29 cellular contexts compared by ENCODE assay signal in the genomic region with DNA sequence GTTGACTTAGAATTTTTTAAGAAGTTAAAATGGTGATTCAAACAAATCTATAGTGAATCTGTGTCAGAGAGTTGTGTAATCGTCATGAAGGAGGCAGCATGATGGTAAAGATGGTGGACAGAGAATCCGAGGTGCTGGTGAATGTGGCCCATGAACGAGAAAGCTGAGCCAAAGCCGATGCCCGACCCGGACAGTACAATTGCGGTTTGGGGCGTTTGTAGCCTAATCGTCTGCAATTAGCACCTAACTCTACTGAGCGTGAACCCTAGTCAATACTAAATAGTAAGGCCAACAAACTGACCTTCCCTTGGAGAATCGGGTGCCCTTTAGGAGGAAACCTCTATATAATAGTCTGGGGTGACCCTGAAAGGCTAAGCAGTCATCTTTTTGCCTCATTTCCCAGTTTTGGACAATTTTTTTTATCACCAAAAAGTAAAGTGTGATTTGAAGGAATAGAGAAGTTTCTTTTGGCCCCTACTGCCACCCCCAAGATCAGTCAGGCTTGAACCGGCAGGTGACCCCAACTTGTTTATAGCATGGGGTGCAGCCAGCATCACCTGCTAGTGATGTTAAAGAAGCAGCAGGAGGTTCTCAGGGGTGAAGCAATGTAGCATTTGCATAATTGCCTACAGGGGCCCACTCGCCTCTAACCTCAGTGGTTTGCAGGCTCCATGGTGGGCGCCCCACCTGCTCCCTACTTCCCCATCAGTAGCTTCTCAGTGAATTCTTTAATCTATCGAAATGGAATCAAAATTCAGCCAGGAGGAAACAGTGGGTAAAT. TPM values are rescaled to one million over a fixed set of nuclear protein-coding genes. Genes with fewer than 3 reads are reported as not detected.
DNase-seq lines count a peak whose midpoint lies in the region; ATAC-seq, FAIRE-seq and TF ChIP-seq lines count a peak whose summit lies in the region.
"Had no signal": no experiment of that assay in that cellular context is flagged by ENCODE, and none has a peak within 500 bp of the region (broad histone marks: within the 10 kb centered on the region; RNA-seq: fewer than 3 reads in every experiment).

No MANE protein-coding gene starts in this region.

- peaks cover 0 to 41% (median 22%) of the 10 kb centered on the region in 4 donors for H3K4me1 ChIP-seq in Peyer's patch
- H3K4me1 ChIP-seq: BE2C, prostate gland, thyroid gland had no signal

- H3K4me3 Mint-ChIP-seq in stimulated activated naive CD8-positive, alpha-beta T cell treated with anti-CD3 and anti-CD28 coated beads, Interleukin-15, Interleukin-2, amounts not matched to agents 100 ng/mL and 50 ng/mL, for 24 hours = peak overlapping the region; percentile 39
- H3K4me3 Mint-ChIP-seq in stimulated activated naive CD8-positive, alpha-beta T cell treated with anti-CD3 and anti-CD28 coated beads, Interleukin-15, amount 100 ng/mL, for 72 hours = no peak overlapping the region
- peak overlapping the region; percentile 75 for H3K4me3 Mint-ChIP-seq in memory B cell
- H3K4me3 Mint-ChIP-seq: activated CD4-positive, alpha-beta T cell treated with anti-CD3 and anti-CD28 coated beads, Interleukin-2, amount 10 ng/mL, durations not matched to agents 24 days and 14 days; HFFc6 had no signal

- ATAC-seq in stimulated activated naive CD8-positive, alpha-beta T cell treated with anti-CD3 and anti-CD28 coated beads, Interleukin-15, amount 100 ng/mL, for 72 hours = no peak
- ATAC-seq in memory B cell (ENCODE audit: low read depth) = peak; percentile 74
- ATAC-seq: heart right ventricle; Right ventricle myocardium inferior; stimulated activated naive CD8-positive, alpha-beta T cell treated with anti-CD3 and anti-CD28 coated beads, Interleukin-15, Interleukin-2, amounts not matched to agents 100 U/mL and 50 U/mL, for 24 hours had no signal

- no peak overlapping the region for H3K4me3 ChIP-seq in Peyer's patch
- H3K4me3 ChIP-seq: heart right ventricle, prostate gland, sigmoid colon, thyroid gland had no signal

- no peak for FAIRE-seq in RCC 7860 (lab: Jason Lieb, UNC)
- FAIRE-seq: bronchial epithelial cell, colon had no signal

- no peaks in the 10 kb centered on the region for H3K27me3 ChIP-seq in Peyer's patch
- H3K27me3 ChIP-seq: heart right ventricle, thyroid gland had no signal

- DNase-seq in stimulated activated naive CD8-positive, alpha-beta T cell treated with anti-CD3 and anti-CD28 coated beads, Interleukin-15, amount 100 ng/mL, for 72 hours = no peak
- DNase-seq in Peyer's patch = peak in 2 of 3 donors; percentile 89 to 90
- peak in 1 of 2 donors; percentile 49 for DNase-seq in memory B cell (ENCODE audit: low spot score in 2 of 2)
- no peak for DNase-seq in RCC 7860 (ENCODE audit: low spot score)
- no peak for DNase-seq in occipital lobe (lab: John Stamatoyannopoulos, UW)
- DNase-seq in SIG-M5 (lab: John Stamatoyannopoulos, UW) = no peak
- DNase-seq: activated CD4-positive, alpha-beta T cell treated with anti-CD3 and anti-CD28 coated beads, Interleukin-2, amount 10 ng/mL, durations not matched to agents 24 days and 14 days; activated naive CD4-positive, alpha-beta T cell treated with anti-CD3 and anti-CD28 coated beads, Interleukin-2, amount 50 U/mL, for 16 hours; anterior cingulate cortex; BE2C; effector memory CD4-positive, alpha-beta T cell; GDM1; heart right ventricle; HFFc6; mammary epithelial cell; NCI-H1436; NCI-H2107; NCI-H446 treated with DMSO at 0.1 percent for 48 hours; NCI-H82; sigmoid colon; stimulated activated naive CD8-positive, alpha-beta T cell treated with anti-CD3 and anti-CD28 coated beads, Interleukin-15, Interleukin-2, amounts not matched to agents 100 U/mL and 50 U/mL, for 24 hours; T1000; thyroid gland; WERI-Rb-1 had no signal

- H3K9me3 Mint-ChIP-seq in stimulated activated naive CD8-positive, alpha-beta T cell treated with anti-CD3 and anti-CD28 coated beads, Interleukin-15, Interleukin-2, amounts not matched to agents 100 ng/mL and 50 ng/mL, for 24 hours = no peaks in the 10 kb centered on the region
- no peaks in the 10 kb centered on the region for H3K9me3 Mint-ChIP-seq in stimulated activated naive CD8-positive, alpha-beta T cell treated with anti-CD3 and anti-CD28 coated beads, Interleukin-15, amount 100 ng/mL, for 72 hours
- no peaks in the 10 kb centered on the region for H3K9me3 Mint-ChIP-seq in memory B cell
- H3K9me3 Mint-ChIP-seq: activated CD4-positive, alpha-beta T cell treated with anti-CD3 and anti-CD28 coated beads, Interleukin-2, amount 10 ng/mL, durations not matched to agents 24 days and 14 days had no signal

- no peak for TF ChIP-seq POLR2A in Peyer's patch (IDR thresholded peaks at IDR 0.05)

- H3K27me3 Mint-ChIP-seq in stimulated activated naive CD8-positive, alpha-beta T cell treated with anti-CD3 and anti-CD28 coated beads, Interleukin-15, Interleukin-2, amounts not matched to agents 100 ng/mL and 50 ng/mL, for 24 hours = no peaks in the 10 kb centered on the region
- H3K27me3 Mint-ChIP-seq in stimulated activated naive CD8-positive, alpha-beta T cell treated with anti-CD3 and anti-CD28 coated beads, Interleukin-15, amount 100 ng/mL, for 72 hours = no peaks in the 10 kb centered on the region
- no peaks in the 10 kb centered on the region for H3K27me3 Mint-ChIP-seq in memory B cell
- H3K27me3 Mint-ChIP-seq: activated CD4-positive, alpha-beta T cell treated with anti-CD3 and anti-CD28 coated beads, Interleukin-2, amount 10 ng/mL, durations not matched to agents 24 days and 14 days had no signal

- H3K36me3 ChIP-seq in Peyer's patch = peaks cover 0 to 80% (median 0%) of the 10 kb centered on the region in 3 donors
- H3K36me3 ChIP-seq: BE2C, prostate gland, sigmoid colon, thyroid gland, WERI-Rb-1 had no signal

- peak overlapping the region; percentile 59 for H3K27ac Mint-ChIP-seq in stimulated activated naive CD8-positive, alpha-beta T cell treated with anti-CD3 and anti-CD28 coated beads, Interleukin-15, Interleukin-2, amounts not matched to agents 100 ng/mL and 50 ng/mL, for 24 hours
- no peak overlapping the region for H3K27ac Mint-ChIP-seq in stimulated activated naive CD8-positive, alpha-beta T cell treated with anti-CD3 and anti-CD28 coated beads, Interleukin-15, amount 100 ng/mL, for 72 hours
- peak overlapping the region; percentile 94 for H3K27ac Mint-ChIP-seq in memory B cell
- H3K27ac Mint-ChIP-seq: activated CD4-positive, alpha-beta T cell treated with anti-CD3 and anti-CD28 coated beads, Interleukin-2, amount 10 ng/mL, durations not matched to agents 24 days and 14 days; HFFc6 had no signal

- no peak for TF ChIP-seq CTCF in Peyer's patch (IDR thresholded peaks at IDR 0.05)

- H3K9me3 ChIP-seq in Peyer's patch = no peaks in the 10 kb centered on the region
- H3K9me3 ChIP-seq: BE2C, heart right ventricle, prostate gland, sigmoid colon, thyroid gland had no signal

- H3K36me3 Mint-ChIP-seq in stimulated activated naive CD8-positive, alpha-beta T cell treated with anti-CD3 and anti-CD28 coated beads, Interleukin-15, Interleukin-2, amounts not matched to agents 100 ng/mL and 50 ng/mL, for 24 hours (ENCODE audit: low read depth) = peaks cover 92% of the 10 kb centered on the region
- peaks cover 58% of the 10 kb centered on the region for H3K36me3 Mint-ChIP-seq in memory B cell

- H3K27ac ChIP-seq in Peyer's patch = peak overlapping the region in 2 of 4 donors; percentile 68 to 82
- H3K27ac ChIP-seq: prostate gland, thyroid gland, WERI-Rb-1 had no signal

- peaks cover 87% of the 10 kb centered on the region for H3K4me1 Mint-ChIP-seq in stimulated activated naive CD8-positive, alpha-beta T cell treated with anti-CD3 and anti-CD28 coated beads, Interleukin-15, Interleukin-2, amounts not matched to agents 100 ng/mL and 50 ng/mL, for 24 hours (ENCODE audit: low read depth)
- peaks cover 60% of the 10 kb centered on the region for H3K4me1 Mint-ChIP-seq in stimulated activated naive CD8-positive, alpha-beta T cell treated with anti-CD3 and anti-CD28 coated beads, Interleukin-15, amount 100 ng/mL, for 72 hours
- peaks cover 61% of the 10 kb centered on the region for H3K4me1 Mint-ChIP-seq in memory B cell

RNA-seq across cellular contexts. Expression of gene IRF8, which starts 11.3 kb away (rescaled TPM):
- total RNA-seq in Peyer's patch = 100 to 1,000 TPM in 2 of 4 donors, 10 to 100 TPM in 2; 39.8 to 191 (median 93.2) TPM
- 9.8 TPM for total RNA-seq in occipital lobe
- total RNA-seq: bronchial epithelial cell, HFFc6, mammary epithelial cell had no signal

Comparison
In these comparisons a context has a peak if more than half of its experiments do, and no peak if none do; other contexts are left out.
1. H3K27ac Mint-ChIP-seq: peak in stimulated activated naive CD8-positive, alpha-beta T cell treated with anti-CD3 and anti-CD28 coated beads, Interleukin-15, Interleukin-2, amounts not matched to agents 100 ng/mL and 50 ng/mL, for 24 hours (single experiment) and memory B cell (single experiment); none in stimulated activated naive CD8-positive, alpha-beta T cell treated with anti-CD3 and anti-CD28 coated beads, Interleukin-15, amount 100 ng/mL, for 72 hours (0 of 2).
2. H3K4me3 Mint-ChIP-seq: peak in stimulated activated naive CD8-positive, alpha-beta T cell treated with anti-CD3 and anti-CD28 coated beads, Interleukin-15, Interleukin-2, amounts not matched to agents 100 ng/mL and 50 ng/mL, for 24 hours (single experiment) and memory B cell (single experiment); none in stimulated activated naive CD8-positive, alpha-beta T cell treated with anti-CD3 and anti-CD28 coated beads, Interleukin-15, amount 100 ng/mL, for 72 hours (0 of 2).
3. DNase-seq: peak in Peyer's patch (2 of 3); none in stimulated activated naive CD8-positive, alpha-beta T cell treated with anti-CD3 and anti-CD28 coated beads, Interleukin-15, amount 100 ng/mL, for 72 hours (0 of 2), RCC 7860 (single experiment), occipital lobe (single experiment) and SIG-M5 (single experiment).